ENCODE assay signal across 1 cellular context in the genomic region with DNA sequence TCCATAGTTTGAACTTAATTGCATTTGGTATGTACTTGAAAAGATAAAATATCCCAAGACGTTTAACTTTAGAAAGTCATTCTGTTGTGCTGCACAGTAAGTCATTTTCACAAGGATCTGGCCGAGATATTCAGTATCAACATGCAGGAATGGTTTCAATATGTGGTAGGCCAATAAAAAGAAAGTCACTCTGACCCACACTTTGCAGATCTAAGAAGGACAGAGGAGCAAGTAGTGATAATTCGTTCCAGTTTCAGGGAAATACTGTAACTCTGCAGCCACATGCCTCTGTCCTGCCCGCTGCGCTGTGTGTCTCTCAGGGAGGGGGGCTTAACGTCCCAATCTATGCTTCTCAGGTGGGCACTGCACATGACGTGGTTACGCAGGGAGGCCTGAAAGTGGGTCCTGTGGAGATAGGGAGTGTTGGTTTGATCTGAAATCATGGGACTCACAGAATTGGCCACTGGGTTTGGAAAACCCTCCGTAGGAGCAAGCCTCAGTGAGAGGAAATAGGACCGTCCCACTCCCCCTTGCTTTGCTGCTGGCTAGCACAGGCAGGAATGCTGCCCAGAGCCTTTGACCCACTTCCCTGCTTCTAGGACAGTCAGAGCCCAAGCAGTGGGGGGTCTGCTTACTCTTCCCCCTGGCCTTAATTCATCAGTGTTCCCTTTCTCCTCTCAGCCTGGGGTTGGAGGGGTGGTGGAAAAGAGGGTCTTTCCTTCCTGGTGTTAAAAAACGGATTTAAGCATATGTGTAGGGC.
TF ChIP-seq lines count a peak whose summit lies in the region.

No MANE protein-coding gene starts in this region.

TF ChIP-seq in GM23338, 12 proteins besides CTCF, POLR2A, EP300 and RAD21 (continued from another document):
- TF ChIP-seq, protein P1, sequence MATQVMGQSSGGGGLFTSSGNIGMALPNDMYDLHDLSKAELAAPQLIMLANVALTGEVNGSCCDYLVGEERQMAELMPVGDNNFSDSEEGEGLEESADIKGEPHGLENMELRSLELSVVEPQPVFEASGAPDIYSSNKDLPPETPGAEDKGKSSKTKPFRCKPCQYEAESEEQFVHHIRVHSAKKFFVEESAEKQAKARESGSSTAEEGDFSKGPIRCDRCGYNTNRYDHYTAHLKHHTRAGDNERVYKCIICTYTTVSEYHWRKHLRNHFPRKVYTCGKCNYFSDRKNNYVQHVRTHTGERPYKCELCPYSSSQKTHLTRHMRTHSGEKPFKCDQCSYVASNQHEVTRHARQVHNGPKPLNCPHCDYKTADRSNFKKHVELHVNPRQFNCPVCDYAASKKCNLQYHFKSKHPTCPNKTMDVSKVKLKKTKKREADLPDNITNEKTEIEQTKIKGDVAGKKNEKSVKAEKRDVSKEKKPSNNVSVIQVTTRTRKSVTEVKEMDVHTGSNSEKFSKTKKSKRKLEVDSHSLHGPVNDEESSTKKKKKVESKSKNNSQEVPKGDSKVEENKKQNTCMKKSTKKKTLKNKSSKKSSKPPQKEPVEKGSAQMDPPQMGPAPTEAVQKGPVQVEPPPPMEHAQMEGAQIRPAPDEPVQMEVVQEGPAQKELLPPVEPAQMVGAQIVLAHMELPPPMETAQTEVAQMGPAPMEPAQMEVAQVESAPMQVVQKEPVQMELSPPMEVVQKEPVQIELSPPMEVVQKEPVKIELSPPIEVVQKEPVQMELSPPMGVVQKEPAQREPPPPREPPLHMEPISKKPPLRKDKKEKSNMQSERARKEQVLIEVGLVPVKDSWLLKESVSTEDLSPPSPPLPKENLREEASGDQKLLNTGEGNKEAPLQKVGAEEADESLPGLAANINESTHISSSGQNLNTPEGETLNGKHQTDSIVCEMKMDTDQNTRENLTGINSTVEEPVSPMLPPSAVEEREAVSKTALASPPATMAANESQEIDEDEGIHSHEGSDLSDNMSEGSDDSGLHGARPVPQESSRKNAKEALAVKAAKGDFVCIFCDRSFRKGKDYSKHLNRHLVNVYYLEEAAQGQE (IDR thresholded peaks at IDR 0.05; ENCODE audit: unreplicated experiment) = no peak
- TF ChIP-seq NANOG (IDR thresholded peaks at IDR 0.05; ENCODE audit: borderline replicate concordance) (no peak), ZNF331 (CRISPR knock-in tag; IDR thresholded peaks at IDR 0.05; ENCODE audit: low read depth) (no peak), POLR2AphosphoS5 (IDR thresholded peaks at IDR 0.05; ENCODE audit: low read depth) (no peak), ZNF114 (CRISPR knock-in tag; IDR thresholded peaks at IDR 0.05) (no peak), EZH2 (IDR thresholded peaks at IDR 0.05; ENCODE audit: low read depth, unreplicated experiment) (no peak), STAT1 (IDR thresholded peaks at IDR 0.05; ENCODE audit: unreplicated experiment) (no peak), EZH2phosphoT487 (IDR thresholded peaks at IDR 0.05; ENCODE audit: unreplicated experiment) (no peak), CREB1 (CRISPR knock-in tag; IDR thresholded peaks at IDR 0.05; ENCODE audit: low read depth) (no peak), JUNB (IDR thresholded peaks at IDR 0.05; ENCODE audit: unreplicated experiment) (no peak)
